Comparison of ENCODE assay signal across 1 cellular context in the genomic region with DNA sequence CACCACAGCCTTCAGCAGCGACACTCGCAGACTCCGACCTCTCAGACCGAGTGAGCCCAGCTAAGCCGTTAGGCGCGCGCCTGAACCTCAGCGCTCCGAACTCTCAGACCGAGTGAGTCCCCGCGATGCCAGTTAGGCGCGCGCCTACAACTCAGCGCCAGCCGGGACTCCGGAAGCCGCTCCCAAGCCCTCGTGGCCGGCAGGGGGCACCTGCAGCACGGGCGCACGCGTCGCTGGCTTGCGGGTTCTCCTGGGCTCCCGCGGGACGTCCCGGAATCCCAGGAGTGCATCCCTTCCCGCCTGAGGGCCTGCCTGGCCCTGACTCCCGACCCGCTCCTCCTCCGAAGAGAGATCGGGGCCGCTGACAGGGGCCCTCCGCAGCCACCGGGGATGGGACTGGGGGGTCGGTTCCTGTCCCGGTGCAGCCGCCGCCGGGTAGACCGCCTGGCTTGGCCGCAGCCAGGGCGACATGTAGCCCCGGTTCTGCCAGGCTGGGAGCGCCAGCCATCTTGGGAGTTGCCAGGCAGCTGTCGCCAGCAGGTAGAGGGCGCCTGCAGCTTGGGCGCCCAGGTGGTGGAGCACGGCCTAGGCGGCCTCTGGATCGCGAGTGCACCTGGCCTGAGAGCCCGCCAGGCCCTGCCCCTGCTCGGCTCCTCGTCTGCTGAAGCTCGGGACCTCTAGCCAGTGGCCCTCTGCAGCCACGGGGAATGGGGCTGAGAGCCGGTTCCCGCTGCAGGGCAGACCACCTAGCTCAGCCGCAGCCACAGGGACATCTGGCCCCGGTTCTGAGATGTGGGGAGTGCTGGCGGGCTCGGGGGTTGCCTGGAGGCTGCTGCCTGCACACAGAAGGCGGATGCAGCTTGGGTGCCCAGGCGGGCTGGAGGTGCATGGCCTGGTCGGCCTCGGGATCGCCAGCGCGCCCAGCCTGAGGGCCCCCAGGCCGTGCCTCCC.
TF ChIP-seq lines count a peak whose summit lies in the region.

Gene ANKRD18A, minus strand, starts transcription at position 114 of the 951 bp plus-strand sequence. CDS start 311 bp downstream, outside the sequence.

TF ChIP-seq in HepG2, 621 proteins besides CTCF, POLR2A, EP300 and RAD21 (continued from another document and continues in another):
- TF ChIP-seq REST (IDR thresholded peaks at IDR 0.05; ENCODE audit: borderline replicate concordance in 1 of 2, low read depth in 1 of 2, low read length in 2 of 2) (no peak), ZBTB34 (CRISPR knock-in tag; IDR thresholded peaks at IDR 0.05) (peak; percentile 79), ZSCAN29 (CRISPR knock-in tag; conservative IDR thresholded peaks at IDR 0.05) (peak; percentile 93; the same call in 1 of the 2 replicates), ZFP1 (CRISPR knock-in tag; IDR thresholded peaks at IDR 0.05) (no peak), ZSCAN25 (CRISPR knock-in tag; IDR thresholded peaks at IDR 0.05) (no peak), ZSCAN5A (CRISPR knock-in tag; IDR thresholded peaks at IDR 0.05; ENCODE audit: borderline replicate concordance) (peak; percentile 66; the same call in 1 of the 2 replicates), ZNF607 (CRISPR knock-in tag; IDR thresholded peaks at IDR 0.05; ENCODE audit: borderline replicate concordance) (peak; percentile 76), MAF1 (CRISPR knock-in tag; IDR thresholded peaks at IDR 0.05; ENCODE audit: borderline replicate concordance) (no peak; the same call in 1 of the 2 replicates), ZNF772 (CRISPR knock-in tag; IDR thresholded peaks at IDR 0.05) (peak; percentile 90), ZFP82 (CRISPR knock-in tag; IDR thresholded peaks at IDR 0.05; ENCODE audit: borderline replicate concordance) (no peak), NFE2L2 (IDR thresholded peaks at IDR 0.05; ENCODE audit: low read length) (no peak), NR2C2 (CRISPR knock-in tag; IDR thresholded peaks at IDR 0.05; ENCODE audit: borderline replicate concordance) (no peak; the same call in 1 of the 2 replicates), ZNF496 (CRISPR knock-in tag; IDR thresholded peaks at IDR 0.05; ENCODE audit: insufficient replicate concordance) (no peak), TOE1 (CRISPR knock-in tag; IDR thresholded peaks at IDR 0.05) (no peak; the same call in 1 of the 2 replicates), MIXL1 (CRISPR knock-in tag; IDR thresholded peaks at IDR 0.05) (no peak), ZNF777 (CRISPR knock-in tag; IDR thresholded peaks at IDR 0.05) (peak; percentile 11; the same call in 1 of the 2 replicates), ZNF776 (CRISPR knock-in tag; IDR thresholded peaks at IDR 0.05) (no peak), NAIF1 (CRISPR knock-in tag; IDR thresholded peaks at IDR 0.05; ENCODE audit: borderline replicate concordance) (no peak), BRCA1 (CRISPR knock-in tag; IDR thresholded peaks at IDR 0.05) (0 out of 2 replicates have a peak, but pooled peaks have one; percentile 54), ZNF280B (CRISPR knock-in tag; IDR thresholded peaks at IDR 0.05; ENCODE audit: borderline replicate concordance) (0 out of 2 replicates have a peak, but pooled peaks have one; percentile 51), RBFOX2 (IDR thresholded peaks at IDR 0.05; ENCODE audit: low read depth, low read length) (peak; percentile 85), MLLT10 (CRISPR knock-in tag; IDR thresholded peaks at IDR 0.05) (no peak), ZNF747 (CRISPR knock-in tag; IDR thresholded peaks at IDR 0.05; ENCODE audit: borderline replicate concordance) (peak; percentile 61; the same call in 1 of the 2 replicates), GATA4 (IDR thresholded peaks at IDR 0.05; ENCODE audit: borderline replicate concordance, low read depth) (no peak), ZNF446 (CRISPR knock-in tag; IDR thresholded peaks at IDR 0.05) (peak; percentile 75; the same call in 1 of the 2 replicates), ZBTB46 (CRISPR knock-in tag; IDR thresholded peaks at IDR 0.05; ENCODE audit: borderline replicate concordance) (0 out of 2 replicates have a peak, but pooled peaks have one; percentile 44), HOXA3 (CRISPR knock-in tag; IDR thresholded peaks at IDR 0.05) (peak; percentile 74), FUBP1 (CRISPR knock-in tag; IDR thresholded peaks at IDR 0.05; ENCODE audit: borderline replicate concordance) (no peak), GPN1 (CRISPR knock-in tag; IDR thresholded peaks at IDR 0.05; ENCODE audit: borderline replicate concordance) (no peak), SP140L (CRISPR knock-in tag; IDR thresholded peaks at IDR 0.05; ENCODE audit: borderline replicate concordance) (no peak), FOXK1 (CRISPR knock-in tag; IDR thresholded peaks at IDR 0.05; ENCODE audit: borderline replicate concordance, low read depth) (no peak), KLF13 (CRISPR knock-in tag; IDR thresholded peaks at IDR 0.05) (peak; percentile 37; the same call in 1 of the 2 replicates), HDAC6 (IDR thresholded peaks at IDR 0.05; ENCODE audit: low read depth, low read length) (no peak)
- TF ChIP-seq, protein P1, sequence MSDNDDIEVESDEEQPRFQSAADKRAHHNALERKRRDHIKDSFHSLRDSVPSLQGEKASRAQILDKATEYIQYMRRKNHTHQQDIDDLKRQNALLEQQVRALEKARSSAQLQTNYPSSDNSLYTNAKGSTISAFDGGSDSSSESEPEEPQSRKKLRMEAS (IDR thresholded peaks at IDR 0.05) = peak; percentile 89
- TF ChIP-seq, protein P2, sequence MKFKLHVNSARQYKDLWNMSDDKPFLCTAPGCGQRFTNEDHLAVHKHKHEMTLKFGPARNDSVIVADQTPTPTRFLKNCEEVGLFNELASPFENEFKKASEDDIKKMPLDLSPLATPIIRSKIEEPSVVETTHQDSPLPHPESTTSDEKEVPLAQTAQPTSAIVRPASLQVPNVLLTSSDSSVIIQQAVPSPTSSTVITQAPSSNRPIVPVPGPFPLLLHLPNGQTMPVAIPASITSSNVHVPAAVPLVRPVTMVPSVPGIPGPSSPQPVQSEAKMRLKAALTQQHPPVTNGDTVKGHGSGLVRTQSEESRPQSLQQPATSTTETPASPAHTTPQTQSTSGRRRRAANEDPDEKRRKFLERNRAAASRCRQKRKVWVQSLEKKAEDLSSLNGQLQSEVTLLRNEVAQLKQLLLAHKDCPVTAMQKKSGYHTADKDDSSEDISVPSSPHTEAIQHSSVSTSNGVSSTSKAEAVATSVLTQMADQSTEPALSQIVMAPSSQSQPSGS (CRISPR knock-in tag; IDR thresholded peaks at IDR 0.05) = peak; percentile 61; the same call in 1 of the 2 replicates
- TF ChIP-seq, protein P3, sequence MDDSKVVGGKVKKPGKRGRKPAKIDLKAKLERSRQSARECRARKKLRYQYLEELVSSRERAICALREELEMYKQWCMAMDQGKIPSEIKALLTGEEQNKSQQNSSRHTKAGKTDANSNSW (CRISPR knock-in tag; IDR thresholded peaks at IDR 0.05; ENCODE audit: borderline replicate concordance) = peak; percentile 40; the same call in 1 of the 2 replicates
- TF ChIP-seq, protein P4, sequence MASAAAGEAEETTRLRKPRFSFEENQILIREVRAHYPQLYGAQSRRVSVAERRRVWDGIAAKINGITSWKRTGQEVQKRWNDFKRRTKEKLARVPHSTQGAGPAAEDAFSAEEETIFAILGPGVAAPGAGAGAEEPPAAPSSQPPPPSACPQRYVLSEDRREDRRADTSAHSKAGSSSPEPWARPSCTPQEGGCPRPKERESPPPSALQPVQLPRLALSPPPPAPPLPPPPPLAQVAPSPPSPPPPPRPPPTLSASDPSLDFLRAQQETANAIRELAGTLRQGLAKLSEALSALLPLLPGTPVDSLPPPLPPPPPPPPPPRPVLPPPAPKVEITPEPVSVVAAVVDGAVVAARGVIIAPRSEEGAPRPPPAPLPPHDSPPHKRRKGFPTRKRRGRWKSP (CRISPR knock-in tag; IDR thresholded peaks at IDR 0.05) = no peak; the same call in 1 of the 2 replicates
- TF ChIP-seq, protein P5, sequence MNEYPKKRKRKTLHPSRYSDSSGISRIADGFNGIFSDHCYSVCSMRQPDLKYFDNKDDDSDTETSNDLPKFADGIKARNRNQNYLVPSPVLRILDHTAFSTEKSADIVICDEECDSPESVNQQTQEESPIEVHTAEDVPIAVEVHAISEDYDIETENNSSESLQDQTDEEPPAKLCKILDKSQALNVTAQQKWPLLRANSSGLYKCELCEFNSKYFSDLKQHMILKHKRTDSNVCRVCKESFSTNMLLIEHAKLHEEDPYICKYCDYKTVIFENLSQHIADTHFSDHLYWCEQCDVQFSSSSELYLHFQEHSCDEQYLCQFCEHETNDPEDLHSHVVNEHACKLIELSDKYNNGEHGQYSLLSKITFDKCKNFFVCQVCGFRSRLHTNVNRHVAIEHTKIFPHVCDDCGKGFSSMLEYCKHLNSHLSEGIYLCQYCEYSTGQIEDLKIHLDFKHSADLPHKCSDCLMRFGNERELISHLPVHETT (CRISPR knock-in tag; conservative IDR thresholded peaks at IDR 0.05) = no peak; the same call in 1 of the 2 replicates
